Comparison of ENCODE assay signal across 1 cellular context in genomic region chr3:52685705-52686691, GRCh38.
A peak's percentile ranks its signal among the peaks of the same experiment; 100 is the strongest.
TF ChIP-seq lines count a peak whose summit lies in the region.

GNL3 (plus strand) TSS chr3:52686032; CDS start chr3:52686093, 61 bp downstream.
PBRM1 (minus strand) TSS chr3:52685913.

TF ChIP-seq in HepG2, 621 proteins besides CTCF, POLR2A, EP300 and RAD21 (continued from another document and continues in another):
- no peak for TF ChIP-seq TRAFD1 (CRISPR knock-in tag; IDR thresholded peaks at IDR 0.05; ENCODE audit: borderline replicate concordance)
- TF ChIP-seq ZNF687 (CRISPR knock-in tag; IDR thresholded peaks at IDR 0.05), result peak; percentile 99
- TF ChIP-seq ZNF33A (CRISPR knock-in tag; IDR thresholded peaks at IDR 0.05; ENCODE audit: borderline replicate concordance), result no peak
- no peak for TF ChIP-seq SETDB1 (CRISPR knock-in tag; IDR thresholded peaks at IDR 0.05; ENCODE audit: borderline replicate concordance)
- no peak for TF ChIP-seq SRSF4 (IDR thresholded peaks at IDR 0.05; ENCODE audit: low read depth, low read length, poor library complexity, severe bottlenecking)
- peak; percentile 57; the same call in 1 of the 2 replicates for TF ChIP-seq CSRNP2 (CRISPR knock-in tag; conservative IDR thresholded peaks at IDR 0.05; ENCODE audit: low read depth)
- peak; percentile 83; the same call in 1 of the 2 replicates for TF ChIP-seq HINFP (CRISPR knock-in tag; IDR thresholded peaks at IDR 0.05; ENCODE audit: low read depth)
- peak in 1 of 2 experiments; percentile 73; a peak in 1 of 4 replicates for TF ChIP-seq REST (IDR thresholded peaks at IDR 0.05; ENCODE audit: borderline replicate concordance in 1 of 2, low read depth in 1 of 2, low read length in 2 of 2)
- no peak for TF ChIP-seq THAP8 (CRISPR knock-in tag; IDR thresholded peaks at IDR 0.05; ENCODE audit: borderline replicate concordance)
- TF ChIP-seq NCOR1 (IDR thresholded peaks at IDR 0.05; ENCODE audit: borderline replicate concordance, low read length), result no peak
- peak; percentile 100 for TF ChIP-seq MXD1 (CRISPR knock-in tag; IDR thresholded peaks at IDR 0.05)
- peak; percentile 58; the same call in 1 of the 2 replicates for TF ChIP-seq GLI4 (CRISPR knock-in tag; IDR thresholded peaks at IDR 0.05; ENCODE audit: borderline replicate concordance)
- TF ChIP-seq ESRRA (CRISPR knock-in tag; IDR thresholded peaks at IDR 0.05; ENCODE audit: low read depth), result peak; percentile 76; the same call in 1 of the 2 replicates
- TF ChIP-seq KLF9 (CRISPR knock-in tag; IDR thresholded peaks at IDR 0.05; ENCODE audit: low read depth), result peak; percentile 71; the same call in 1 of the 2 replicates
- TF ChIP-seq TFE3 (CRISPR knock-in tag; IDR thresholded peaks at IDR 0.05), result peak; percentile 83
- peak; percentile 96 for TF ChIP-seq KMT2B (CRISPR knock-in tag; IDR thresholded peaks at IDR 0.05)
- peak; percentile 34 for TF ChIP-seq YY1 (IDR thresholded peaks at IDR 0.05; ENCODE audit: insufficient read depth, insufficient replicate concordance, low read depth, low read length)
- TF ChIP-seq GFI1 (CRISPR knock-in tag; IDR thresholded peaks at IDR 0.05; ENCODE audit: borderline replicate concordance), result peak; percentile 59; the same call in 1 of the 2 replicates
- peak; percentile 94 for TF ChIP-seq BRD4 (CRISPR knock-in tag; IDR thresholded peaks at IDR 0.05)
- TF ChIP-seq E2F2 (CRISPR knock-in tag; IDR thresholded peaks at IDR 0.05; ENCODE audit: borderline replicate concordance), result no peak
- peak; percentile 95 for TF ChIP-seq REPIN1 (CRISPR knock-in tag; IDR thresholded peaks at IDR 0.05; ENCODE audit: borderline replicate concordance, low read depth)
- TF ChIP-seq SP1 (IDR thresholded peaks at IDR 0.05), result no peak
- TF ChIP-seq SP1 (CRISPR knock-in tag; IDR thresholded peaks at IDR 0.05), result peak; percentile 80
- TF ChIP-seq LRRFIP1 (CRISPR knock-in tag; conservative IDR thresholded peaks at IDR 0.05), result peak; percentile 27; the same call in 1 of the 2 replicates
- TF ChIP-seq ZNF230 (CRISPR knock-in tag; IDR thresholded peaks at IDR 0.05), result peak; percentile 70
- peak; percentile 92 for TF ChIP-seq ZMAT3 (CRISPR knock-in tag; conservative IDR thresholded peaks at IDR 0.05)
- TF ChIP-seq ZNF547 (CRISPR knock-in tag; IDR thresholded peaks at IDR 0.05), result peak; percentile 72; the same call in 1 of the 2 replicates
- TF ChIP-seq TCF7L2 (IDR thresholded peaks at IDR 0.05; ENCODE audit: low read depth, low read length), result no peak
- TF ChIP-seq KDM2A (CRISPR knock-in tag; IDR thresholded peaks at IDR 0.05; ENCODE audit: borderline replicate concordance, low read depth), result peak; percentile 96
- 0 out of 2 replicates have a peak, but pooled peaks have one; percentile 71 for TF ChIP-seq ZNF225 (CRISPR knock-in tag; IDR thresholded peaks at IDR 0.05)
- TF ChIP-seq TOE1 (CRISPR knock-in tag; IDR thresholded peaks at IDR 0.05), result no peak
- TF ChIP-seq ZFP90 (CRISPR knock-in tag; IDR thresholded peaks at IDR 0.05; ENCODE audit: borderline replicate concordance), result peak; percentile 77; the same call in 1 of the 2 replicates
- TF ChIP-seq ARNT2 (CRISPR knock-in tag; IDR thresholded peaks at IDR 0.05; ENCODE audit: low read depth), result 0 out of 2 replicates have a peak, but pooled peaks have one; percentile 64
- TF ChIP-seq CCAR2 (optimal IDR thresholded peaks at IDR 0.05; ENCODE audit: low read depth, low read length), result no peak
- peak; percentile 68; the same call in 1 of the 2 replicates for TF ChIP-seq MLX (CRISPR knock-in tag; IDR thresholded peaks at IDR 0.05)
